ENCODE assay signal across 8 cellular contexts in the genomic region with DNA sequence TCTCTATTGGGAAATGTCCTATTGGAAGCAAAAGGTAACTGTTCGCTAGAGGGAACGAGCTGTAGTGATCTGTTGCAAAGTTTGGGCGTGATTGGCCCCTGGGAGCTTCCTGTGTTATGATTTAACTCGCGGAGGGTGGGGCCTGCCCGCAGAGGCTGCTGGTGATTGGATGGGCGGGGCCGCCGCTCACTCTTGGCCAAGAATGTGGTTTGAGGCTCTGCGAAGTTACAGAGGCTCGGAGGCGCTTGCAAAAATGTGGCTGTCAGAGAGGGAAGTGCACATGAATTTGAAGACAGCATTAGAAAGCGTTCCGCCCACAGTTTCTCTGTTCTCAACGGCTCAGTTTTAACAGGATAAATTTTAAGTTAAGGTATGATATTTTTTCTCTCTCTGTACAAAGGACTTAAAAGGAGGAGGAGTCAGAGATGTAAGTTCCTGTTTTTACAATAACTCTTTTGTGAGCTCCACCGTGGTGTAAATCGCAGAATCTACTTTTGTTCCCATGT. TPM values are rescaled to one million over a fixed set of nuclear protein-coding genes. Genes with fewer than 3 reads are reported as not detected.
DNase-seq lines count a peak whose midpoint lies in the region; ATAC-seq, FAIRE-seq and TF ChIP-seq lines count a peak whose summit lies in the region.

No MANE protein-coding gene starts in this region.

- CTCF ChIA-PET in activated B cell treated with CpG ODN at 0.5 μM for 24 hours (lab: Charles Lee) = interaction anchor here (0.6 to 1.7 kb wide), 11 partner anchors 11 to 140 kb away, joined by 3 to 10 read pairs (median 4); no protein-coding TSS in a partner anchor

- H3K36me3 Mint-ChIP-seq in activated B cell treated with CpG ODN at 0.5 μM for 24 hours (ENCODE audit: low read depth) = peaks cover 54% of the 10 kb centered on the region
- peaks cover 29% of the 10 kb centered on the region for H3K36me3 Mint-ChIP-seq in central memory CD8-positive, alpha-beta T cell (ENCODE audit: insufficient read depth)

- no peak for TF ChIP-seq CTCF in activated B cell treated with CpG ODN at 0.5 μM for 24 hours (IDR thresholded peaks at IDR 0.05)

- peak in 2 of 3 experiments; percentile 56 to 80 for DNase-seq in NCI-H1417 (lab: John Stamatoyannopoulos, UW)
- no peak for DNase-seq in NCI-H1417 treated with DMSO at 0.1 percent for 48 hours (lab: John Stamatoyannopoulos, UW)
- DNase-seq in NCI-H2171 (lab: John Stamatoyannopoulos, UW) = peak; percentile 89
- DNase-seq in activated B cell treated with CpG ODN at 0.5 μM for 24 hours = peak; percentile 84
- peak; percentile 89 to 94 for DNase-seq in central memory CD8-positive, alpha-beta T cell (ENCODE audit: low spot score in 2 of 2)
- peak; percentile 90 for DNase-seq in stimulated activated CD4-positive, alpha-beta T cell treated with anti-CD3 and anti-CD28 coated beads, Interleukin-12 subunit alpha, Interleukin-12 subunit beta, amount 100 ng/mL, for 4 hours

- H3K4me3 Mint-ChIP-seq in activated B cell treated with CpG ODN at 0.5 μM for 24 hours = peak overlapping the region; percentile 91
- H3K4me3 Mint-ChIP-seq in central memory CD8-positive, alpha-beta T cell = peak overlapping the region; percentile 80

- peaks cover 45% of the 10 kb centered on the region for H3K4me1 Mint-ChIP-seq in activated B cell treated with CpG ODN at 0.5 μM for 24 hours
- peaks cover 42% of the 10 kb centered on the region for H3K4me1 Mint-ChIP-seq in central memory CD8-positive, alpha-beta T cell

- peak; percentile 85 for FAIRE-seq in islet of Langerhans (lab: Jason Lieb, UNC)

- ATAC-seq in HG02943 (IDR thresholded peaks at IDR 0.05; ENCODE audit: low read depth, unreplicated experiment) (peak; percentile 99), activated B cell treated with CpG ODN at 0.5 μM for 24 hours (ENCODE audit: low read depth) (peak; percentile 99)
- peak; percentile 99 for ATAC-seq in central memory CD8-positive, alpha-beta T cell (replicated peaks; ENCODE audit: extremely low read depth, poor library complexity, severe bottlenecking)

- H3K27me3 Mint-ChIP-seq in activated B cell treated with CpG ODN at 0.5 μM for 24 hours = no peaks in the 10 kb centered on the region
- no peaks in the 10 kb centered on the region for H3K27me3 Mint-ChIP-seq in central memory CD8-positive, alpha-beta T cell

- intact Hi-C loops in activated B cell treated with CpG ODN at 0.5 μM for 24 hours (cut with micrococcal nuclease) = loop anchor here (1.0 to 2.0 kb wide), 7 partner anchors 8 to 253 kb away; partner anchors contain the start of genes CNTRL and RAB14

- no peaks in the 10 kb centered on the region for H3K9me3 Mint-ChIP-seq in activated B cell treated with CpG ODN at 0.5 μM for 24 hours
- H3K9me3 Mint-ChIP-seq in central memory CD8-positive, alpha-beta T cell = no peaks in the 10 kb centered on the region

- POLR2A ChIA-PET in activated B cell treated with CpG ODN at 0.5 μM for 24 hours (lab: Charles Lee) = interaction anchor here (0.5 to 3.4 kb wide), 16 partner anchors 8 to 328 kb away, joined by 3 to 21 read pairs (median 6); partner anchors contain the start of genes CNTRL, FBXW2 and RAB14

- H3K27ac Mint-ChIP-seq in activated B cell treated with CpG ODN at 0.5 μM for 24 hours = peak overlapping the region; percentile 95
- H3K27ac Mint-ChIP-seq in central memory CD8-positive, alpha-beta T cell (ENCODE audit: low read depth) = peak overlapping the region; percentile 94

RNA-seq across cellular contexts. Expression of gene CNTRL, which starts 46.9 kb away (rescaled TPM):
- 98.4 and 110 TPM in 2 replicates for total RNA-seq in activated B cell treated with CpG ODN at 0.5 μM for 24 hours
